Comparison of ENCODE assay signal across 16 cellular contexts in the genomic region with DNA sequence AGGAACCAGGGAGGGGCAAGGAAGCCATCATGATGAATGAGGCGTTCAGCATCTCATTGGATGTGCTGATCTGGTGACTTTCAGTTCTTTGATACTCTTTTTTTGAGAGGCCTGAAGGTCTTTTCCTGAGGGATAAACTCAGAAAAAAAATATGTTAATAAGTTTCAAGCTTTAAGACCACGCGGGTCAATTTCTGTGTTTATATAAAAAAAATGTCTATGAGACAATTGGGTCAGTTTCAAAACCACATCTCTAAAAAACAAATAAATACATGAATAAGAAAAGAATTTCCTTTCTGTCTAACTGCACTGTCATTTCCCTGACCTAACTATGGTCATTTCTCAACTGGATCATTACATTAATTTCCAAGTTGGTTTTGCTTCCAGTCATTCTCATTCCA.
"Had no signal": no experiment of that assay in that cellular context is flagged by ENCODE, and none has a peak within 500 bp of the region (broad histone marks: within the 10 kb centered on the region; RNA-seq: fewer than 3 reads in every experiment).

No MANE protein-coding gene starts in this region.

- H3K4me3 ChIP-seq: adrenal gland, pancreas, upper lobe of left lung had no signal

- ATAC-seq: activated CD8-positive, alpha-beta T cell treated with anti-CD3 and anti-CD28 coated beads, Interleukin-2, amount 10 ng/mL, durations not matched to agents 7 days and 5 days; activated naive CD4-positive, alpha-beta T cell treated with anti-CD3 and anti-CD28 coated beads, Interleukin-2, amount 50 U/mL, for 72 hours; natural killer cell treated with Interleukin-12 subunit alpha and Interleukin-12 subunit beta and Interleukin-15 and Interleukin-18, amount 100 ng/mL, for 72 hours; pancreas; right cardiac atrium; T-cell had no signal

- DNase-seq: activated CD4-positive, alpha-beta T cell treated with anti-CD3 and anti-CD28 coated beads, Interleukin-2, amount 10 ng/mL, durations not matched to agents 7 days and 5 days; activated CD4-positive, CD25-positive, alpha-beta regulatory T cell treated with anti-CD3 and anti-CD28 coated beads, Interleukin-2, amount 50 U/mL, for 72 hours; activated CD8-positive, alpha-beta T cell treated with anti-CD3 and anti-CD28 coated beads, Interleukin-2, amount 10 ng/mL, durations not matched to agents 7 days and 5 days; activated gamma-delta T cell; adrenal gland; cortex of kidney; hippocampal formation; pancreas; right cardiac atrium; stimulated activated CD4-positive, alpha-beta T cell treated with anti-CD3 and anti-CD28 coated beads, Interleukin-4, amount 100 ng/mL, for 24 hours; stimulated activated naive CD4-positive, alpha-beta T cell treated with Interleukin-2 at 50 U/mL for 16 hours; T-cell; upper lobe of left lung; WERI-Rb-1 had no signal
